In the genomic region with DNA sequence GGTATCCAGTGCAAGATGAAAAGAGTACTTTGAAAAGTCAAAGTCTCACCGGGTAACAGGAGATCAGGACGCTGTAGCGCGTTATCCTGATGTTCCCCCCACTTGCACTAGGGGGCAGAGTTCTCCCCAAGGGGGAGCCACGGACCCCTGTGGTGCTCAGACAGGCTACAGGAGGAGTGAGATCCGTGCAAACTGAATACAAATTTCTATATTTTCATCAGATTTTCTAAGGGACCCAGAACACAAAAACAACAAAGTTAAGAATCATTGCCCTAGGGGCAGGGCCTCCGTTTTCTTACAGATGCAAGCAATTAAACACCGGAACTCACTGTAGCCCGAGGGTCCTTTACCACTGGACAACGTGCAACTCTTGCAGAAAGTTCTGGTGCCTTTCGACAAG, we compare ENCODE assay signal across 8 cellular contexts. TPM values are rescaled to one million over a fixed set of nuclear protein-coding genes. Genes with fewer than 3 reads are reported as not detected.
A peak's percentile ranks its signal among the peaks of the same experiment; 100 is the strongest.
DNase-seq lines count a peak whose midpoint lies in the region; ATAC-seq and TF ChIP-seq lines count a peak whose summit lies in the region.

No MANE protein-coding gene starts in this region.

- peaks cover 6% of the 10 kb centered on the region for H3K4me1 Mint-ChIP-seq in activated T-helper 17 cell treated with anti-CD3 and anti-CD28 coated beads, Interleukin-2, amount 50 U/mL, for 72 hours
- peaks cover 14 to 30% (median 17%) of the 10 kb centered on the region in 3 donors for H3K4me1 Mint-ChIP-seq in CD8-positive, alpha-beta memory T cell

- no peak overlapping the region for H3K27ac ChIP-seq in right cardiac atrium (ENCODE audit: low read length)
- no peak overlapping the region for H3K27ac ChIP-seq in CD8-positive, alpha-beta memory T cell (ENCODE audit: low read depth, low read length)

- CTCF ChIA-PET in CD8-positive, alpha-beta memory T cell (lab: Charles Lee): no interaction called here

- in situ Hi-C loops in GM13976 (cut with MboI; ENCODE audit: low sequenced_read_pairs, unreplicated experiment): no loop called here

- TF ChIP-seq CTCF in GM13976 (IDR thresholded peaks at IDR 0.05; ENCODE audit: borderline replicate concordance, control extremely low read depth, extremely low read depth, insufficient read depth, missing control alignments): peak; percentile 34

- no peaks in the 10 kb centered on the region for H3K9me3 Mint-ChIP-seq in activated T-helper 17 cell treated with anti-CD3 and anti-CD28 coated beads, Interleukin-2, amount 50 U/mL, for 72 hours
- H3K9me3 Mint-ChIP-seq in CD8-positive, alpha-beta memory T cell: peaks cover 0 to 10% (median 2%) of the 10 kb centered on the region in 5 donors

- H3K27me3 ChIP-seq in right cardiac atrium (ENCODE audit: control insufficient read depth, insufficient read depth): no peaks in the 10 kb centered on the region
- H3K27me3 ChIP-seq in skeletal muscle satellite cell (ENCODE audit: control insufficient read depth, insufficient read depth, low read length): peaks cover 20% of the 10 kb centered on the region
- H3K27me3 ChIP-seq in CD8-positive, alpha-beta memory T cell (ENCODE audit: insufficient read depth, low read length, poor library complexity, severe bottlenecking): peaks cover 8% of the 10 kb centered on the region

- H3K4me2 ChIP-seq in skeletal muscle satellite cell (ENCODE audit: low read length): peak overlapping the region; percentile 88

- H3K9me3 ChIP-seq in right cardiac atrium (ENCODE audit: control insufficient read depth, low read length): no peaks in the 10 kb centered on the region
- H3K9me3 ChIP-seq in skeletal muscle satellite cell (replicated peaks; ENCODE audit: low read length): no peaks in the 10 kb centered on the region
- no peaks in the 10 kb centered on the region for H3K9me3 ChIP-seq in CD8-positive, alpha-beta memory T cell (ENCODE audit: low read length)

- peaks cover 4% of the 10 kb centered on the region for H3K4me1 ChIP-seq in right cardiac atrium (ENCODE audit: control insufficient read depth, insufficient read depth, low read length)
- H3K4me1 ChIP-seq in skeletal muscle satellite cell (ENCODE audit: control insufficient read depth, insufficient read depth, low read length): peaks cover 45% of the 10 kb centered on the region
- no peaks in the 10 kb centered on the region for H3K4me1 ChIP-seq in CD8-positive, alpha-beta memory T cell (ENCODE audit: insufficient read depth, low read length)

- WGBS in right cardiac atrium: 8% methylated on average over 11 of the region's 11 CpGs

- DNase-seq in AG08396 (ENCODE audit: low spot score) (peak; percentile 79), GM13976 (ENCODE audit: low spot score) (peak; percentile 59), NCI-H226 (peak; percentile 54), right cardiac atrium (peak; percentile 44 to 74 (median 73))
- no peak for DNase-seq in CD8-positive, alpha-beta memory T cell

- intact Hi-C loops in right cardiac atrium (cut with DNase I): loop anchor here in 2 of 4 donors (10.0 kb wide), 4 partner anchors 131 to 251 kb away; no protein-coding TSS in a partner anchor

- H3K36me3 ChIP-seq in skeletal muscle satellite cell (ENCODE audit: insufficient read depth, low read length): peaks cover 5% of the 10 kb centered on the region
- H3K36me3 ChIP-seq in CD8-positive, alpha-beta memory T cell (ENCODE audit: insufficient read depth, low read length): no peaks in the 10 kb centered on the region

- H3K4me3 ChIP-seq in right cardiac atrium (ENCODE audit: low read length) (peak overlapping the region; percentile 51), skeletal muscle satellite cell (ENCODE audit: low read length) (peak overlapping the region; percentile 99)
- no peak overlapping the region for H3K4me3 ChIP-seq in CD8-positive, alpha-beta memory T cell (ENCODE audit: low read length)

- ATAC-seq in HG02852 (IDR thresholded peaks at IDR 0.05; ENCODE audit: unreplicated experiment) (peak; percentile 48), right cardiac atrium (peak; percentile 53 to 70)
- no peak for ATAC-seq in activated T-helper 17 cell treated with anti-CD3 and anti-CD28 coated beads, Interleukin-2, amount 50 U/mL, for 72 hours (replicated peaks)

- no peaks in the 10 kb centered on the region for H3K36me3 Mint-ChIP-seq in activated T-helper 17 cell treated with anti-CD3 and anti-CD28 coated beads, Interleukin-2, amount 50 U/mL, for 72 hours (ENCODE audit: low read depth)
- no peaks in the 10 kb centered on the region for H3K36me3 Mint-ChIP-seq in CD8-positive, alpha-beta memory T cell

- peak overlapping the region; percentile 99 for H3K9ac ChIP-seq in skeletal muscle satellite cell (ENCODE audit: low read depth, low read length)

- POLR2A ChIA-PET in CD8-positive, alpha-beta memory T cell (lab: Charles Lee): no interaction called here

- no peak overlapping the region for H3K27ac Mint-ChIP-seq in activated T-helper 17 cell treated with anti-CD3 and anti-CD28 coated beads, Interleukin-2, amount 50 U/mL, for 72 hours
- no peak overlapping the region for H3K27ac Mint-ChIP-seq in CD8-positive, alpha-beta memory T cell

- H3K4me3 Mint-ChIP-seq in activated T-helper 17 cell treated with anti-CD3 and anti-CD28 coated beads, Interleukin-2, amount 50 U/mL, for 72 hours: peak overlapping the region; percentile 62
- H3K4me3 Mint-ChIP-seq in CD8-positive, alpha-beta memory T cell: no peak overlapping the region

- peaks cover 54% of the 10 kb centered on the region for H3K27me3 Mint-ChIP-seq in activated T-helper 17 cell treated with anti-CD3 and anti-CD28 coated beads, Interleukin-2, amount 50 U/mL, for 72 hours
- peaks cover 46 to 75% of the 10 kb centered on the region in 2 donors for H3K27me3 Mint-ChIP-seq in CD8-positive, alpha-beta memory T cell

RNA-seq across cellular contexts. Expression of a gene that starts 2.0 kb away (rescaled TPM):
- total RNA-seq in activated T-helper 17 cell treated with anti-CD3 and anti-CD28 coated beads, Interleukin-2, amount 50 U/mL, for 72 hours: under 1 TPM; 0.34 to 0.80 TPM
- total RNA-seq in right cardiac atrium: 1 to 10 TPM; 2.4 to 4.3 (median 3.4) TPM
- 2.1 TPM for polyA plus RNA-seq in right cardiac atrium
- 6.8 and 9.4 TPM in 2 replicates for total RNA-seq in skeletal muscle satellite cell (2012; rRNA removed)
- total RNA-seq in CD8-positive, alpha-beta memory T cell: under 1 TPM; 0.11 to 0.18 TPM
- not detected for polyA plus RNA-seq in CD8-positive, alpha-beta memory T cell

Comparison
In these comparisons a context has a peak if more than half of its experiments do, and no peak if none do; other contexts are left out.
1. DNase-seq: peak in AG08396 (single experiment), GM13976 (single experiment), NCI-H226 (single experiment) and right cardiac atrium (3 of 3); none in CD8-positive, alpha-beta memory T cell (0 of 5).